In the genomic region with DNA sequence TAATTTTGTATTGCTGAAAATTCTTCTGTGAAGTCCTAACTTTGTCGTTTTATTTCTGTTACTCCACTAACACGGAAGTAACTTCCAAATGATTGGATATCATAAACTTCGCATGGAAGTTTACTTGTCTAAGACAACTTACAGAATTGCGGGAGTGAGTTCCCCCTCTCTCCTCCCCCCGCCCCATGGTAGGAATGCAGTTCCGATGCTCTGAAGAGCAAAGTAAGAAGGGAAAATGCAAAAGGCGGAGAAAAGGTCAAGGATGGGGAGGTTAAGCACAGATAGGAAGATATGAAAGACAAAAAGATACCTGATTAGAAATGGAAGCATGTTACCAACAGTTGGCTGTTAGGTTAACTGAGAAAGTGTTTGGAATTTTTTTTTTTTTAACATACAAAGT, we compare ENCODE assay signal across 8 cellular contexts. TPM values are rescaled to one million over a fixed set of nuclear protein-coding genes. Genes with fewer than 3 reads are reported as not detected.
DNase-seq lines count a peak whose midpoint lies in the region; ATAC-seq and TF ChIP-seq lines count a peak whose summit lies in the region.

No MANE protein-coding gene starts in this region.

- CTCF ChIA-PET in CD4-positive, alpha-beta T cell (lab: Charles Lee), result no interaction called here

- peaks cover 10% of the 10 kb centered on the region for H3K4me1 ChIP-seq in effector memory CD4-positive, alpha-beta T cell (ENCODE audit: control insufficient read depth, insufficient read depth, low read length, poor library complexity, severe bottlenecking)

- TF ChIP-seq CTCF in CD4-positive, alpha-beta T cell (IDR thresholded peaks at IDR 0.05), result no peak
- TF ChIP-seq CTCF in NB4 (IDR thresholded peaks at IDR 0.05; ENCODE audit: low read depth, low read length) (no peak), nephron (IDR thresholded peaks at IDR 0.05; ENCODE audit: unreplicated experiment in 3 of 3) (no peak)

- H3K36me3 Mint-ChIP-seq in CD4-positive, alpha-beta T cell (ENCODE audit: low read depth), result peaks cover 59% of the 10 kb centered on the region
- H3K36me3 Mint-ChIP-seq in nephron (ENCODE audit: low read depth), result peaks cover 37% of the 10 kb centered on the region

- TF ChIP-seq POLR2A in NB4 (IDR thresholded peaks at IDR 0.05; ENCODE audit: extremely low read depth, insufficient read length), result no peak

- peak overlapping the region; percentile 94 for H3K4me3 Mint-ChIP-seq in CD4-positive, alpha-beta T cell
- H3K4me3 Mint-ChIP-seq in nephron, result peak overlapping the region; percentile 96 to 98 (median 97)

- intact Hi-C loops in CD4-positive, alpha-beta T cell (cut with DNase I, micrococcal nuclease), result loop anchor here (2.0 to 10.0 kb wide), 9 partner anchors 307 to 1860 kb away; partner anchors contain the start of genes CSTF3 (in 2 of the 2), ABTB2 (in 1 of the 2), DCDC1 (in 1 of the 2) and DNAJC24 (in 1 of the 2)

- peaks cover 11% of the 10 kb centered on the region for H3K36me3 ChIP-seq in effector memory CD4-positive, alpha-beta T cell (ENCODE audit: control insufficient read depth, insufficient read depth, low read length)

- no peaks in the 10 kb centered on the region for H3K9me3 ChIP-seq in CD4-positive, alpha-beta T cell (ENCODE audit: control insufficient read depth, low read length)
- no peaks in the 10 kb centered on the region for H3K9me3 ChIP-seq in effector memory CD4-positive, alpha-beta T cell (ENCODE audit: control insufficient read depth, low read length)

- no peaks in the 10 kb centered on the region for H3K27me3 ChIP-seq in CD4-positive, alpha-beta T cell (ENCODE audit: control insufficient read depth, insufficient read depth, low read length)
- no peaks in the 10 kb centered on the region for H3K27me3 ChIP-seq in effector memory CD4-positive, alpha-beta T cell (replicated peaks; ENCODE audit: control insufficient read depth, insufficient read depth, low read length, poor library complexity, severe bottlenecking)

- no peak for ATAC-seq in CD4-positive, alpha-beta T cell (ENCODE audit: poor library complexity)
- no peak for ATAC-seq in HG02588 (IDR thresholded peaks at IDR 0.05; ENCODE audit: unreplicated experiment)

- H3K27me3 Mint-ChIP-seq in CD4-positive, alpha-beta T cell, result no peaks in the 10 kb centered on the region
- no peaks in the 10 kb centered on the region for H3K27me3 Mint-ChIP-seq in nephron (ENCODE audit: low read depth)

- peaks cover 62% of the 10 kb centered on the region for H3K4me1 Mint-ChIP-seq in CD4-positive, alpha-beta T cell (ENCODE audit: low read depth)
- H3K4me1 Mint-ChIP-seq in nephron, result peaks cover 25% of the 10 kb centered on the region

- H3K27ac Mint-ChIP-seq in CD4-positive, alpha-beta T cell, result peak overlapping the region; percentile 94
- H3K27ac Mint-ChIP-seq in nephron, result peak overlapping the region; percentile 95 to 98 (median 97)

- no peak for DNase-seq in CD4-positive, alpha-beta T cell
- DNase-seq in NB4 (ENCODE audit: low read depth) (peak; percentile 24), caudate nucleus (lab: John Stamatoyannopoulos, UW) (no peak), DMS79 (lab: John Stamatoyannopoulos, UW) (no peak)
- no peak for DNase-seq in effector memory CD4-positive, alpha-beta T cell
- DNase-seq in stimulated activated CD4-positive, alpha-beta T cell treated with anti-CD3 and anti-CD28 coated beads, Interleukin-15, amount 100 ng/mL, for 24 hours, result no peak

- H3K9me3 Mint-ChIP-seq in CD4-positive, alpha-beta T cell, result no peaks in the 10 kb centered on the region
- no peaks in the 10 kb centered on the region for H3K9me3 Mint-ChIP-seq in nephron

- peak overlapping the region; percentile 98 for H3K4me3 ChIP-seq in NB4 (ENCODE audit: low read depth, low read length)
- peak overlapping the region; percentile 92 for H3K4me3 ChIP-seq in effector memory CD4-positive, alpha-beta T cell (ENCODE audit: insufficient read depth, low read depth, low read length, poor library complexity, severe bottlenecking)

- POLR2A ChIA-PET in CD4-positive, alpha-beta T cell (lab: Charles Lee), result no interaction called here

- no peak overlapping the region for H3K27ac ChIP-seq in CD4-positive, alpha-beta T cell (ENCODE audit: low read depth, low read length)
- peak overlapping the region; percentile 86 for H3K27ac ChIP-seq in effector memory CD4-positive, alpha-beta T cell (ENCODE audit: insufficient read depth, low read length, poor library complexity, severe bottlenecking)
- H3K27ac ChIP-seq in caudate nucleus (ENCODE audit: low read depth, low read length), result no peak overlapping the region

RNA-seq across cellular contexts. Expression of gene EIF3M, which starts 1.3 kb away (rescaled TPM):
- total RNA-seq in CD4-positive, alpha-beta T cell, result 100 to 1,000 TPM; 260 to 264 TPM
